Comparison of ENCODE assay signal across 8 cellular contexts in the genomic region with DNA sequence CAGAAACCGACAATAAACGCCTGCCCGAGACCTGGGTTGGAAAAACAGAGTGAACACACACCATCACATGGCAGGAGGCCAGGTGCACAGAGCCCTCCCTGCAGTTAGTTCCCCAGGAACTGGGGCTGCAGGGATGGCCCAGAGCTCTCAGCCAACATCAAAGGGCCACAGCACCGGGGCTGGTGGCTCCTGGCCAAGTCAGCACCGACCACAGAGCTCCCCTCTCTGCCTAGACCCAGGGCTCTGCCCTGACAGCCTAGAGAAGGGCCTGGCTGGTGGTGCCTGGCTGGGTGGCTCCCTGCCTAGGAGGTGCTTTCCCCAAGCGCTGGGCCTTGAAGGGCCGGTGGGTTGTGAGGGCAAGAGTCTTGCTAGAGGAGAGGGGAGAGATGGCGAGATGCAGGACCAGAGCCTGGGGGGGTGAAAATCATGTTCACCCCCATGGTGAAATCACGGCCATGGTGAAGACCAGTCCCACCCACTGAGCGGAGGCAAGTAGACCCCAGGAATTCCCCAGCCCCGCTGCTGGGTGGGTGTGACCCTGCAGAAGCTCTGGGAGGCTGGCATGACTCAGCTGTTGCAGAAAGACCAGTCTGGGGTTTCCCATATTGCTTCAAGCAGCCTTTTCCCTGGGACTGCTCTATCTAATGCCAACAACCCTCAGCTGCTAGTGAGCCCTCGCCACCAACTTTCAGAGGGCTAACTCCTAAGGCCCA. TPM values are rescaled to one million over a fixed set of nuclear protein-coding genes. Genes with fewer than 3 reads are reported as not detected.
DNase-seq lines count a peak whose midpoint lies in the region; ATAC-seq and TF ChIP-seq lines count a peak whose summit lies in the region.

No MANE protein-coding gene starts in this region.

- no peaks in the 10 kb centered on the region for H3K36me3 Mint-ChIP-seq in HFFc6 (ENCODE audit: low read depth)
- peaks cover 0 to 5% (median 0%) of the 10 kb centered on the region in 3 donors for H3K36me3 Mint-ChIP-seq in naive thymus-derived CD8-positive, alpha-beta T cell

- no peak overlapping the region for H3K4me3 Mint-ChIP-seq in HFFc6
- H3K4me3 Mint-ChIP-seq in naive thymus-derived CD8-positive, alpha-beta T cell = peak overlapping the region; percentile 3 to 100 (median 64)

- no peak for TF ChIP-seq CTCF in HFFc6 (IDR thresholded peaks at IDR 0.05)
- TF ChIP-seq CTCF in astrocyte of the spinal cord (IDR thresholded peaks at IDR 0.05; ENCODE audit: low read depth, low read length) = no peak

- no peak overlapping the region for H3K27ac Mint-ChIP-seq in HFFc6
- peak overlapping the region; percentile 77 to 98 (median 90) for H3K27ac Mint-ChIP-seq in naive thymus-derived CD8-positive, alpha-beta T cell

- in situ Hi-C loops in G401 (cut with HindIII; ENCODE audit: low sequenced_read_pairs) = no loop called here
- in situ Hi-C loops in astrocyte of the spinal cord (cut with HindIII; ENCODE audit: low sequenced_read_pairs) = no loop called here

- POLR2A ChIA-PET in naive thymus-derived CD8-positive, alpha-beta T cell (lab: Charles Lee) = interaction anchor here (1.4 kb wide), 1 partner anchor 9 kb away, joined by 6 read pairs; no protein-coding TSS in a partner anchor

- H3K9me3 Mint-ChIP-seq in HFFc6 = no peaks in the 10 kb centered on the region
- peaks cover 0 to 1% (median 0%) of the 10 kb centered on the region in 9 donors for H3K9me3 Mint-ChIP-seq in naive thymus-derived CD8-positive, alpha-beta T cell

- DNase-seq in G401 (ENCODE audit: low spot score) (peak; percentile 65), HFFc6 (peak; percentile 34), SHP77 treated with DMSO at 0.1 percent for 48 hours (lab: John Stamatoyannopoulos, UW) (peak; percentile 79), astrocyte of the spinal cord (ENCODE audit: low read depth, low spot score) (peak; percentile 79), NCI-H1930 (lab: John Stamatoyannopoulos, UW) (no peak), Ammon's horn (ENCODE audit: low spot score) (no peak)
- DNase-seq in naive thymus-derived CD8-positive, alpha-beta T cell = peak; percentile 35 to 72 (median 42)

- H3K4me1 Mint-ChIP-seq in HFFc6 (ENCODE audit: low read depth) = peaks cover 6% of the 10 kb centered on the region
- H3K4me1 Mint-ChIP-seq in naive thymus-derived CD8-positive, alpha-beta T cell = peaks cover 31 to 68% (median 63%) of the 10 kb centered on the region in 4 donors

- H3K27me3 Mint-ChIP-seq in HFFc6 (ENCODE audit: insufficient read depth) = peaks cover 14% of the 10 kb centered on the region
- no peaks in the 10 kb centered on the region for H3K27me3 Mint-ChIP-seq in naive thymus-derived CD8-positive, alpha-beta T cell

- H3K4me3 ChIP-seq in astrocyte of the spinal cord (ENCODE audit: low read depth, low read length) = no peak overlapping the region

- peak; percentile 50 to 62 for ATAC-seq in naive thymus-derived CD8-positive, alpha-beta T cell
- no peak for ATAC-seq in GM19455 (IDR thresholded peaks at IDR 0.05; ENCODE audit: unreplicated experiment)

RNA-seq across cellular contexts. Expression of a gene that starts 7.2 kb away (rescaled TPM):
- total RNA-seq in G401 (2014; rRNA removed; shearing (Covaris generic)) = 28.4 and 58.9 TPM in 2 replicates
- total RNA-seq in HFFc6 (2021; fragmentation: NEBNext Ultra II Directional; extraction: Animal tissue kit (Norgen Biotek cat#: 25700)) = 10 to 100 TPM; 48.7 to 61.0 (median 50.6) TPM
- 10 to 100 TPM; 22.3 to 23.0 TPM for total RNA-seq in naive thymus-derived CD8-positive, alpha-beta T cell
- polyA plus RNA-seq in naive thymus-derived CD8-positive, alpha-beta T cell = 10 to 100 TPM; 67.0 to 84.1 (median 67.7) TPM

Comparison
In these comparisons a context has a peak if more than half of its experiments do, and no peak if none do; other contexts are left out.
1. DNase-seq: peak in G401 (single experiment), HFFc6 (single experiment), SHP77 treated with DMSO at 0.1 percent for 48 hours (single experiment), astrocyte of the spinal cord (single experiment) and naive thymus-derived CD8-positive, alpha-beta T cell (10 of 10); none in NCI-H1930 (0 of 2) and Ammon's horn (single experiment).